Comparison of ENCODE assay signal across 8 cellular contexts in the genomic region with DNA sequence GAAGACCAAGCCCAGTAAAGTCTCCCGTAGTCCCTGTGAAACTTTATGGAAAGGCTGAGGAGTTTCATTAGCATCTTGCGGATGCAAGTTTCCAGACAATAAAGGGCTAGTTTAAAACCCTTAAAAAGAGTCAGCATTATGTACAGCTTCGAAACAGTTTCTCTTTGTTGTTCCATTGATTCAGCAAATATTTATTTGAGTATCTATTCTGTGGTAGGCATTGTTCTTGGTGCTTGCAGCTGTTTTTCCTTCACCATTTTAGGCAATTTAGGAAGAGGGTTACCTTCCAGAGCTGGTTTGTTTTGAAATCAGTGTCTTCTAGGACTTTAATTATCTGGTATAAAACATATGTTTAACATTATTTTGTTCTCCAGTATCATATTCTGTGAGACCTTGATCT. TPM values are rescaled to one million over a fixed set of nuclear protein-coding genes. Genes with fewer than 3 reads are reported as not detected.
DNase-seq lines count a peak whose midpoint lies in the region; ATAC-seq, FAIRE-seq and TF ChIP-seq lines count a peak whose summit lies in the region.

No MANE protein-coding gene starts in this region.

- H3K27ac Mint-ChIP-seq in WTC11 = peak overlapping the region; percentile 90; the same call in 1 of the 2 replicates
- no peak overlapping the region for H3K27ac Mint-ChIP-seq in stimulated activated naive B cell treated with anti-CD40 and anti-IgM and Interleukin-4, amounts not matched to agents 10 μg/mL and 1 μg/mL and 100 μg/mL, for 72 hours

- TF ChIP-seq CTCF in WTC11 (IDR thresholded peaks at IDR 0.05) = no peak

- H3K27ac ChIP-seq in iPS DF 6.9 (ENCODE audit: low read length) = no peak overlapping the region

- H3K27me3 ChIP-seq in iPS DF 6.9 (ENCODE audit: control insufficient read depth, insufficient read depth, low read length) = no peaks in the 10 kb centered on the region

- H3K4me1 ChIP-seq in iPS DF 6.9 (ENCODE audit: control insufficient read depth, insufficient read depth, low read length) = no peaks in the 10 kb centered on the region

- H3K36me3 ChIP-seq in iPS DF 6.9 (ENCODE audit: control insufficient read depth, insufficient read depth, low read length) = peaks cover 19% of the 10 kb centered on the region; the same call in 1 of the 2 replicates

- H3K9me3 ChIP-seq in iPS DF 6.9 (ENCODE audit: control insufficient read depth, insufficient read depth, low read length) = no peaks in the 10 kb centered on the region

- no CpG with 5 or more reads among the region's 3 CpGs for WGBS in iPS DF 6.9 (ENCODE audit: insufficient coverage, insufficient read length)

- H3K4me3 Mint-ChIP-seq in activated T-cell treated with anti-CD3 and anti-CD28 coated beads, Interleukin-2, amount 50 U/mL, for 4 hours = peak overlapping the region; percentile 94
- H3K4me3 Mint-ChIP-seq in WTC11 = peak overlapping the region; percentile 91
- H3K4me3 Mint-ChIP-seq in stimulated activated naive B cell treated with anti-CD40 and anti-IgM and Interleukin-4, amounts not matched to agents 10 μg/mL and 1 μg/mL and 100 μg/mL, for 72 hours = peak overlapping the region; percentile 86 to 92

- peaks cover 42% of the 10 kb centered on the region for H3K4me1 Mint-ChIP-seq in activated T-cell treated with anti-CD3 and anti-CD28 coated beads, Interleukin-2, amount 50 U/mL, for 4 hours (ENCODE audit: low read depth)
- H3K4me1 Mint-ChIP-seq in WTC11 = peaks cover 18% of the 10 kb centered on the region
- H3K4me1 Mint-ChIP-seq in stimulated activated naive B cell treated with anti-CD40 and anti-IgM and Interleukin-4, amounts not matched to agents 10 μg/mL and 1 μg/mL and 100 μg/mL, for 72 hours = peaks cover 13 to 39% of the 10 kb centered on the region in 2 donors

- no peaks in the 10 kb centered on the region for H3K27me3 Mint-ChIP-seq in activated T-cell treated with anti-CD3 and anti-CD28 coated beads, Interleukin-2, amount 50 U/mL, for 4 hours (ENCODE audit: low read depth)
- H3K27me3 Mint-ChIP-seq in WTC11 (ENCODE audit: low read depth) = no peaks in the 10 kb centered on the region
- H3K27me3 Mint-ChIP-seq in stimulated activated naive B cell treated with anti-CD40 and anti-IgM and Interleukin-4, amounts not matched to agents 10 μg/mL and 1 μg/mL and 100 μg/mL, for 72 hours = no peaks in the 10 kb centered on the region

- no peak for DNase-seq in activated T-cell treated with anti-CD3 and anti-CD28 coated beads, Interleukin-2, amount 50 U/mL, for 4 hours
- no peak for DNase-seq in activated T-cell treated with anti-CD3 and anti-CD28 coated beads for 4 hours
- DNase-seq in WTC11 (ENCODE audit: low spot score) = no peak
- DNase-seq in iPS DF 6.9 (ENCODE audit: low read depth, low spot score) = no peak
- no peak for DNase-seq in stimulated activated naive B cell treated with anti-CD40 and anti-IgM and Interleukin-4, amounts not matched to agents 10 μg/mL and 1 μg/mL and 100 μg/mL, for 72 hours
- no peak for DNase-seq in urothelium cell line (ENCODE audit: low spot score)
- no peak for DNase-seq in activated effector memory CD4-positive, alpha-beta T cell treated with Interleukin-2 at 50 U/mL for 16 hours
- DNase-seq in H4 (ENCODE audit: low spot score) = no peak

- H3K36me3 Mint-ChIP-seq in activated T-cell treated with anti-CD3 and anti-CD28 coated beads, Interleukin-2, amount 50 U/mL, for 4 hours (ENCODE audit: insufficient read depth) = peaks cover 28% of the 10 kb centered on the region
- peaks cover 38% of the 10 kb centered on the region for H3K36me3 Mint-ChIP-seq in WTC11
- peaks cover 9 to 20% of the 10 kb centered on the region in 2 donors for H3K36me3 Mint-ChIP-seq in stimulated activated naive B cell treated with anti-CD40 and anti-IgM and Interleukin-4, amounts not matched to agents 10 μg/mL and 1 μg/mL and 100 μg/mL, for 72 hours

- H3K9me3 Mint-ChIP-seq in activated T-cell treated with anti-CD3 and anti-CD28 coated beads, Interleukin-2, amount 50 U/mL, for 4 hours = no peaks in the 10 kb centered on the region
- no peaks in the 10 kb centered on the region for H3K9me3 Mint-ChIP-seq in WTC11
- H3K9me3 Mint-ChIP-seq in stimulated activated naive B cell treated with anti-CD40 and anti-IgM and Interleukin-4, amounts not matched to agents 10 μg/mL and 1 μg/mL and 100 μg/mL, for 72 hours = no peaks in the 10 kb centered on the region

- H3K4me3 ChIP-seq in iPS DF 6.9 (ENCODE audit: low read length) = peak overlapping the region; percentile 82; the same call in 1 of the 2 replicates

- POLR2A ChIA-PET in WTC11 (lab: Charles Lee) = no interaction called here

- CTCF ChIA-PET in WTC11 (lab: Charles Lee) = no interaction called here

- ATAC-seq in activated T-cell treated with anti-CD3 and anti-CD28 coated beads, Interleukin-2, amount 50 U/mL, for 4 hours = no peak
- ATAC-seq in WTC11 = no peak
- ATAC-seq in stimulated activated naive B cell treated with anti-CD40 and anti-IgM and Interleukin-4, amounts not matched to agents 10 μg/mL and 1 μg/mL and 100 μg/mL, for 72 hours (replicated peaks) = no peak

- no peak for FAIRE-seq in urothelium cell line (lab: Jason Lieb, UNC)

TF ChIP-seq in WTC11, 78 proteins besides CTCF, POLR2A, EP300 and RAD21:
- TF ChIP-seq ZNF281 (CRISPR knock-in tag; IDR thresholded peaks at IDR 0.05) = no peak
- TF ChIP-seq TEAD4 (CRISPR knock-in tag; IDR thresholded peaks at IDR 0.05) = no peak
- no peak for TF ChIP-seq MYBL2 (CRISPR knock-in tag; IDR thresholded peaks at IDR 0.05)
- TF ChIP-seq ATF1 (CRISPR knock-in tag; IDR thresholded peaks at IDR 0.05) = no peak

RNA-seq across cellular contexts. Expression of gene SLIRP, which starts 1.5 kb away (rescaled TPM):
- total RNA-seq in activated T-cell treated with anti-CD3 and anti-CD28 coated beads, Interleukin-2, amount 50 U/mL, for 4 hours = 100 to 1,000 TPM; 218 to 268 (median 220) TPM
- total RNA-seq in WTC11 (2021) = 317 to 377 TPM (median 325 TPM) in 3 replicates
- total RNA-seq in H4 (2014; rRNA removed; shearing (Covaris generic)) = 508 and 814 TPM in 2 replicates

RNA-seq across cellular contexts. Expression of gene ALKBH1, which starts 1.6 kb away (rescaled TPM):
- 10 to 100 TPM; 17.8 to 24.3 (median 19.6) TPM for total RNA-seq in activated T-cell treated with anti-CD3 and anti-CD28 coated beads, Interleukin-2, amount 50 U/mL, for 4 hours
- 14.5 to 18.8 TPM (median 17.8 TPM) in 3 replicates for total RNA-seq in WTC11 (2021)
- 20.0 and 20.3 TPM in 2 replicates for total RNA-seq in H4 (2014; rRNA removed; shearing (Covaris generic))

RNA-seq across cellular contexts. Expression of gene SNW1, which starts 51.5 kb away (rescaled TPM):
- total RNA-seq in activated T-cell treated with anti-CD3 and anti-CD28 coated beads, Interleukin-2, amount 50 U/mL, for 4 hours = 100 to 1,000 TPM; 119 to 133 (median 122) TPM
- total RNA-seq in WTC11 (2021) = 81.4 to 92.1 TPM (median 83.8 TPM) in 3 replicates
- 71.1 and 71.2 TPM in 2 replicates for total RNA-seq in H4 (2014; rRNA removed; shearing (Covaris generic))
